In the genomic region with DNA sequence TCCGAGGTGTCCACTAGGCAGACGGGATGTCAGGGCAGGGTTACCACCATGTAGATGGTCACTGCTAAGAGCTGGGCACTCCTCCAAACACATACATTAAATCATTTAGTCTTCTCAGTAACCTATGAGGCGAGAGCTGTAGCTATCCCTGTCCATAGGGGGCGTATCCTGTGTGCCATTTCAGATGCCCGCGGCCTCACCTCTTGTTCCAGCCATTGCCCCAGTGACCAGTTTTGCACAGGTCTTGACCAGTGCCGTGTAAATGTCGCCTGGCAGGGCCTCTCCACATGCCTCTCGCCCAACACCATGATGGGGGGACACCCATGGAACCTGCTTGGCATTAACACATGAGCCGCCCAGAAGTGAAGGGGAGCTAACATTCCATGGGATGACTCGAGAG, we compare ENCODE assay signal across 1 cellular context.
TF ChIP-seq lines count a peak whose summit lies in the region.

No MANE protein-coding gene starts in this region.

TF ChIP-seq in H1, 55 proteins besides CTCF, POLR2A, EP300 and RAD21:
- TF ChIP-seq GTF2F1 (IDR thresholded peaks at IDR 0.05; ENCODE audit: borderline replicate concordance, low read depth, low read length) (no peak), CEBPB (IDR thresholded peaks at IDR 0.05; ENCODE audit: low read depth, low read length) (no peak), MAFK (IDR thresholded peaks at IDR 0.05; ENCODE audit: low read depth, low read length) (no peak), CHD1 (IDR thresholded peaks at IDR 0.05; ENCODE audit: low read depth, low read length) (no peak), TBP (IDR thresholded peaks at IDR 0.05; ENCODE audit: low read depth, low read length) (no peak), RBBP5 (IDR thresholded peaks at IDR 0.05; ENCODE audit: borderline replicate concordance, low read depth, low read length) (no peak), BCL11A (IDR thresholded peaks at IDR 0.05; ENCODE audit: low read depth in 2 of 2, low read length in 2 of 2) (no peak), CTBP2 (IDR thresholded peaks at IDR 0.05; ENCODE audit: borderline replicate concordance, insufficient read depth, insufficient read length, low read length) (no peak), SP4 (IDR thresholded peaks at IDR 0.05; ENCODE audit: low read length) (no peak), KDM4A (IDR thresholded peaks at IDR 0.05; ENCODE audit: low read depth, low read length, severe bottlenecking) (no peak)
